15 cellular contexts compared by ENCODE assay signal in the genomic region with DNA sequence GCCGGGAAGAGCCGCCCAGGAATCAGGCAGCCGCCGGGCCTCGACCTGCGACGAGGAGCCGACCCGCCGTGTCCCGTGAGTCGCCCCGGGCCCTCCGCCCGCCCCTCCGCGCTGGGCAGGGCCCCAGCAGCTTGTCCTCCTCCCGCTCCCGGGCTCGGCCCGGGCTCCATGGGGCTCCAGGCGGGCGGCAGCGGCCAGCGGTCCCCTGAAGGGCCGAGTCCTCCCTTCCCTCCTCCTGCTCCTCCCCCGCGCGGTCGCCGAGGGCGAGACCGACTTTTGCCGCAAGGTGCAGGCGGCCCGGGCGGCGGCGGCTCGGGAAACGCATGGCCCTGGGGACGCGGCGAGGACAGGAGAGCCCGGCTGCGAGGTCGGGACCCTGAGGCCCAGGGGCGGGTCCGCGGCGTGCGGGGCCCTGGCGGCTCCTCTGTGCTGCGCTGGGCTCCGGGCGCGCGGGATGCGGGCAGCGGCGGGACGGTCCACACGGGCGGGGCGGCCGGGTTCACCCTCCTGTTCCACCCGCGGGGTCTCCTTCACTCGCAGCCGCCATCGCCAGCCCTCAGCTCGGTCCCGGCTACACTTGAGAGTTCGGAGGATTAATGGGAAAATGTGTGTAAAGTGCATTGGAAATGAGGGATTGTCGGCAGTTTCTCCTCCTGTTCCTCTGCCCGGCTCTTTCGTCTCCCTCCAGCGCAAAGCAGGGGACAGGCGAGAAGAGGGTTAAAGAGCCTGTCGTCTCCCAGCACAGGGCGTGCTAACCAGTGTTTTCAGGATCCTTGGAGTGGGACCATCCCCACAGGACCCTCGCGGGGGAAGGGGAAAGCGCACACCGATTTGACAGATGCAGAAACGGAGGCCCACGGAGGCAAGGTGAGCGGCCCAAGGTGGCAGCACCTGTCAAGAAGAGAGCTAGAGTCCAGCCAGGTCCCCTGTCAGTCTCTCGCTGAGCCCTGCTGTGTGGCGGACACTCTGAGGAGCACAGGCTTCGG. TPM values are rescaled to one million over a fixed set of nuclear protein-coding genes. Genes with fewer than 3 reads are reported as not detected.
DNase-seq lines count a peak whose midpoint lies in the region; ATAC-seq and TF ChIP-seq lines count a peak whose summit lies in the region.
"Had no signal": no experiment of that assay in that cellular context is flagged by ENCODE, and none has a peak within 500 bp of the region (broad histone marks: within the 10 kb centered on the region; RNA-seq: fewer than 3 reads in every experiment).

No MANE protein-coding gene starts in this region.

- peaks cover 59 to 62% of the 10 kb centered on the region in 2 donors for H3K27me3 Mint-ChIP-seq in T-cell

- no peak overlapping the region for H3K27ac Mint-ChIP-seq in T-cell
- H3K27ac Mint-ChIP-seq: IgD-negative memory B cell had no signal

- H2BK15ac ChIP-seq in neuronal stem cell (ENCODE audit: low read length), result no peak overlapping the region

- H3K9ac ChIP-seq in neuronal stem cell (ENCODE audit: low read depth, low read length, poor library complexity), result peak overlapping the region; percentile 44

- H2AFZ ChIP-seq in neuronal stem cell (ENCODE audit: low read length), result peak overlapping the region; percentile 88

- peaks cover 20% of the 10 kb centered on the region for H3K36me3 Mint-ChIP-seq in T-cell

- TF ChIP-seq CTCF in left ventricle myocardium inferior (IDR thresholded peaks at IDR 0.05; ENCODE audit: borderline replicate concordance), result no peak

- no peak overlapping the region for H2BK12ac ChIP-seq in neuronal stem cell (ENCODE audit: low read length)

- DNase-seq in stimulated activated CD4-positive, alpha-beta T cell treated with anti-CD3 and anti-CD28 coated beads, Interleukin-15, amount 100 ng/mL, for 24 hours, result peak; percentile 15
- DNase-seq in stimulated activated CD4-positive, alpha-beta T cell treated with anti-CD3 and anti-CD28 coated beads, Interleukin-4, amount 100 ng/mL, for 24 hours, result no peak
- DNase-seq in left ventricle myocardium inferior (no peak), neuronal stem cell (ENCODE audit: low spot score) (no peak), Kasumi-1 (lab: John Stamatoyannopoulos, UW) (no peak), T-cell (no peak), HCEC 1CT (no peak), GF-D8 (lab: John Stamatoyannopoulos, UW) (no peak)
- DNase-seq: activated CD4-positive, alpha-beta T cell treated with anti-CD3 and anti-CD28 coated beads for 1 hour; brain microvascular endothelial cell; erythroblast; NCI-H1694 treated with DMSO at 0.1 percent for 48 hours; SW 1271 had no signal

- H3K27ac ChIP-seq in left ventricle myocardium inferior (replicated peaks) (no peak overlapping the region), neuronal stem cell (replicated peaks; ENCODE audit: low read length) (no peak overlapping the region)
- H3K27ac ChIP-seq: brain microvascular endothelial cell, skin epidermis had no signal

- no peak overlapping the region for H2BK120ac ChIP-seq in neuronal stem cell (ENCODE audit: low read depth, low read length)

- H3K4me3 ChIP-seq in left ventricle myocardium inferior (peak overlapping the region; percentile 65), neuronal stem cell (ENCODE audit: low read length in 2 of 2) (peak overlapping the region; percentile 14 to 70)

- H3K23ac ChIP-seq in neuronal stem cell (ENCODE audit: low read depth, low read length, poor library complexity), result peak overlapping the region; percentile 26

- intact Hi-C loops in left ventricle myocardium inferior (cut with micrococcal nuclease), result no loop called here

- peak overlapping the region in 1 of 3 donors; percentile 56 for H3K4me3 Mint-ChIP-seq in T-cell

- peaks cover 32% of the 10 kb centered on the region for H3K9me3 ChIP-seq in left ventricle myocardium inferior (replicated peaks)
- peaks cover 19 to 53% of the 10 kb centered on the region in 2 donors for H3K9me3 ChIP-seq in neuronal stem cell (replicated peaks in 1 of 2; ENCODE audit: control insufficient read depth in 2 of 2, insufficient read depth in 1 of 2, low read depth in 1 of 2, low read length in 2 of 2)

- H3K9me3 Mint-ChIP-seq in T-cell, result peaks cover 31 to 57% (median 43%) of the 10 kb centered on the region in 3 donors

- peaks cover 71% of the 10 kb centered on the region for H3K27me3 ChIP-seq in left ventricle myocardium inferior (ENCODE audit: low read depth)
- H3K27me3 ChIP-seq in neuronal stem cell (ENCODE audit: control insufficient read depth in 3 of 3, insufficient read depth in 3 of 3, low read depth in 1 of 3, low read length in 3 of 3), result peaks cover 7 to 66% (median 38%) of the 10 kb centered on the region in 3 experiments

- H3K4me2 ChIP-seq in neuronal stem cell (ENCODE audit: insufficient read depth, low read length, poor library complexity, severe bottlenecking), result peak overlapping the region; percentile 72

- no peaks in the 10 kb centered on the region for H3K79me1 ChIP-seq in neuronal stem cell (ENCODE audit: low read depth, low read length)

- peak overlapping the region; percentile 13 for H2AK5ac ChIP-seq in neuronal stem cell (ENCODE audit: low read depth, low read length)

- H3K36me3 ChIP-seq in left ventricle myocardium inferior (no peaks in the 10 kb centered on the region), neuronal stem cell (replicated peaks in 1 of 2; ENCODE audit: control insufficient read depth in 2 of 2, insufficient read depth in 2 of 2, low read length in 2 of 2) (no peaks in the 10 kb centered on the region)
- H3K36me3 ChIP-seq: brain microvascular endothelial cell had no signal

- H3K18ac ChIP-seq in neuronal stem cell (ENCODE audit: low read length), result peak overlapping the region; percentile 58

- CTCF ChIA-PET in T-cell (lab: Charles Lee), result no interaction called here

- POLR2A ChIA-PET in T-cell (lab: Charles Lee), result no interaction called here

- WGBS in neuronal stem cell (ENCODE audit: extremely low coverage in 2 of 2, insufficient read length in 2 of 2, insufficient replicate concordance in 1 of 2), 2 donors, result no CpG with 5 or more reads among the region's 91 CpGs

- H3K4me1 ChIP-seq in left ventricle myocardium inferior (peaks cover 14% of the 10 kb centered on the region), neuronal stem cell (ENCODE audit: control insufficient read depth in 2 of 2, insufficient read depth in 1 of 2, low read depth in 1 of 2, low read length in 2 of 2) (no peaks in the 10 kb centered on the region)

- peaks cover 0 to 11% (median 2%) of the 10 kb centered on the region in 3 donors for H3K4me1 Mint-ChIP-seq in T-cell

- H3K4ac ChIP-seq in neuronal stem cell (ENCODE audit: low read length), result no peak overlapping the region

- no peak overlapping the region for H2BK5ac ChIP-seq in neuronal stem cell (ENCODE audit: low read length)

- no peak for ATAC-seq in T-cell (replicated peaks in 1 of 4)

- H3K14ac ChIP-seq in neuronal stem cell (ENCODE audit: low read length), result no peak overlapping the region

- H4K91ac ChIP-seq in neuronal stem cell (ENCODE audit: low read depth, low read length, poor library complexity), result no peak overlapping the region

- H4K8ac ChIP-seq in neuronal stem cell (ENCODE audit: low read depth, low read length), result no peak overlapping the region

RNA-seq across cellular contexts. Expression of gene ZNF718, which starts 16.6 kb away (rescaled TPM):
- total RNA-seq in left ventricle myocardium inferior (5.9 TPM), T-cell (10 to 100 TPM in 1 of 5 donors, 1 to 10 TPM in 4; 6.6 to 10.3 (median 8.6) TPM)
- polyA plus RNA-seq in neuronal stem cell (2013, experiment 1 of 2), result 9.3 TPM
- 10.0 TPM for polyA plus RNA-seq in neuronal stem cell (2013, experiment 2 of 2)

RNA-seq across cellular contexts. Expression of gene ZNF595, which starts 54.6 kb away (rescaled TPM):
- total RNA-seq in left ventricle myocardium inferior (6.0 TPM), T-cell (1 to 10 TPM; 1.1 to 9.2 (median 2.1) TPM)
- 13.7 TPM for polyA plus RNA-seq in neuronal stem cell (2013, experiment 1 of 2)
- 14.6 TPM for polyA plus RNA-seq in neuronal stem cell (2013, experiment 2 of 2)
